ENCODE assay signal across 13 cellular contexts in the genomic region with DNA sequence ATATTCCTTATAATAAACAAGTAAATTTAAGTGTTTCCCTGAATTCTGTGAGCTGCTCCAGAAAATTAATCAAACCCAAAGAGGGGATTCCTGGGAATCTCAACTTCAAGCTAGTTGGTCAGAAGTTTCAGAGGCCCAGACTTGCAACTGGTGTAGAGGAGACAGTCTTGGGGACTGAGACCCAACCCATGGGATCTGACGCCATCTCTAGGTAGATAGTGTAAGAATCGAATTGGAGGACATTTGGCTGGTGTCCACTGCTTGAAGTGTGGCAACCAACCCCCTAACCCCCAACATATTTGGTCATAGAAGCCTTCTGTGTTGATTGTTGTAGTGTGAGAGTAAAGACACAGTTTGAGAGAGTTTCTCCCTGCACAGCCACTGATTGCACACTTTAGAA.
DNase-seq lines count a peak whose midpoint lies in the region; ATAC-seq, FAIRE-seq and TF ChIP-seq lines count a peak whose summit lies in the region.
"Had no signal": no experiment of that assay in that cellular context is flagged by ENCODE, and none has a peak within 500 bp of the region (broad histone marks: within the 10 kb centered on the region; RNA-seq: fewer than 3 reads in every experiment).

No MANE protein-coding gene starts in this region.

- CTCF ChIA-PET in activated CD8-positive, alpha-beta T cell treated with anti-CD3 and anti-CD28 coated beads for 36 hours (lab: Charles Lee) = interaction anchor here (0.7 kb wide), 1 partner anchor 94 kb away, joined by 3 read pairs; no protein-coding TSS in a partner anchor
- CTCF ChIA-PET in activated CD8-positive, alpha-beta T cell treated with anti-CD3 and anti-CD28 coated beads, Interleukin-2, amount 10 ng/mL, durations not matched to agents 7 days and 5 days (lab: Charles Lee) = interaction anchor here (1.1 to 2.3 kb wide), 7 partner anchors 10 to 90 kb away, joined by 3 to 10 read pairs (median 6); no protein-coding TSS in a partner anchor
- CTCF ChIA-PET in PC-3 (lab: Charles Lee) = no interaction called here
- CTCF ChIA-PET in endothelial cell of umbilical vein (lab: Charles Lee) = interaction anchor here (0.8 to 2.5 kb wide), 7 partner anchors 17 to 314 kb away, joined by 3 to 8 read pairs (median 4); no protein-coding TSS in a partner anchor

- DNase-seq in activated CD8-positive, alpha-beta T cell treated with anti-CD3 and anti-CD28 coated beads for 36 hours = peak; percentile 20
- no peak for DNase-seq in activated CD8-positive, alpha-beta T cell treated with anti-CD3 and anti-CD28 coated beads, Interleukin-2, amount 10 ng/mL, durations not matched to agents 7 days and 5 days
- DNase-seq in PC-3 (peak; percentile 21), endothelial cell of umbilical vein (ENCODE audit: low read depth, low spot score) (no peak), tibial artery (no peak), DMS79 treated with DMSO at 0.1 percent for 48 hours (lab: John Stamatoyannopoulos, UW) (no peak), NCI-H2227 treated with DMSO at 0.1 percent for 48 hours (lab: John Stamatoyannopoulos, UW) (no peak), epidermal melanocyte (ENCODE audit: insufficient read length, low spot score) (no peak)
- DNase-seq: DMS 273 treated with DMSO at 0.1 percent for 48 hours; GOT3; NK-92 treated with Interleukin-12 subunit alpha and Interleukin-12 subunit beta, amount 100 ng/mL, for 24 hours had no signal

- H3K27me3 ChIP-seq in PC-3 (ENCODE audit: low read length) = no peaks in the 10 kb centered on the region
- no peaks in the 10 kb centered on the region for H3K27me3 ChIP-seq in endothelial cell of umbilical vein (ENCODE audit: control insufficient read depth in 2 of 2, insufficient read depth in 2 of 2, low read length in 2 of 2)
- no peaks in the 10 kb centered on the region for H3K27me3 ChIP-seq in tibial artery

- POLR2A ChIA-PET in activated CD8-positive, alpha-beta T cell treated with anti-CD3 and anti-CD28 coated beads for 36 hours (lab: Charles Lee) = interaction anchor here (0.6 kb wide), 1 partner anchor 172 kb away, joined by 4 read pairs; no protein-coding TSS in a partner anchor
- POLR2A ChIA-PET in activated CD8-positive, alpha-beta T cell treated with anti-CD3 and anti-CD28 coated beads, Interleukin-2, amount 10 ng/mL, durations not matched to agents 7 days and 5 days (lab: Charles Lee) = no interaction called here
- POLR2A ChIA-PET in PC-3 (lab: Charles Lee; ENCODE audit: unreplicated experiment) (no interaction called here), endothelial cell of umbilical vein (lab: Charles Lee) (no interaction called here)

- H3K9me3 ChIP-seq in PC-3 (ENCODE audit: low read length) = no peaks in the 10 kb centered on the region
- no peaks in the 10 kb centered on the region for H3K9me3 ChIP-seq in endothelial cell of umbilical vein (replicated peaks; ENCODE audit: control insufficient read depth, insufficient read depth, low read length)
- no peaks in the 10 kb centered on the region for H3K9me3 ChIP-seq in tibial artery

- H3K27ac Mint-ChIP-seq in activated CD8-positive, alpha-beta T cell treated with anti-CD3 and anti-CD28 coated beads for 36 hours = no peak overlapping the region
- no peak overlapping the region for H3K27ac Mint-ChIP-seq in activated CD8-positive, alpha-beta T cell treated with anti-CD3 and anti-CD28 coated beads, Interleukin-2, amount 10 ng/mL, durations not matched to agents 7 days and 5 days

- peak; percentile 39 for ATAC-seq in activated CD8-positive, alpha-beta T cell treated with anti-CD3 and anti-CD28 coated beads for 36 hours
- ATAC-seq in activated CD8-positive, alpha-beta T cell treated with anti-CD3 and anti-CD28 coated beads, Interleukin-2, amount 10 ng/mL, durations not matched to agents 7 days and 5 days = no peak
- no peak for ATAC-seq in PC-3

- H2AFZ ChIP-seq in PC-3 (ENCODE audit: low read length) (peak overlapping the region; percentile 46; the same call in 1 of the 2 replicates), endothelial cell of umbilical vein (ENCODE audit: low read depth, low read length) (no peak overlapping the region)

- no peak for TF ChIP-seq CTCF in activated CD8-positive, alpha-beta T cell treated with anti-CD3 and anti-CD28 coated beads for 36 hours (IDR thresholded peaks at IDR 0.05)
- no peak for TF ChIP-seq CTCF in PC-3 (conservative IDR thresholded peaks at IDR 0.05; ENCODE audit: low read depth, low read length)
- no peak for TF ChIP-seq CTCF in endothelial cell of umbilical vein (IDR thresholded peaks at IDR 0.05; ENCODE audit: extremely low read depth in 1 of 2, insufficient read depth in 1 of 2, low read depth in 1 of 2, low read length in 2 of 2)
- no peak for TF ChIP-seq CTCF in tibial artery (IDR thresholded peaks at IDR 0.05)

- H3K36me3 ChIP-seq in PC-3 (ENCODE audit: low read depth, low read length) = no peaks in the 10 kb centered on the region
- H3K36me3 ChIP-seq in endothelial cell of umbilical vein (ENCODE audit: control insufficient read depth in 2 of 2, extremely low read depth in 1 of 2, insufficient read depth in 2 of 2, low read length in 2 of 2) = no peaks in the 10 kb centered on the region
- H3K36me3 ChIP-seq in tibial artery = no peaks in the 10 kb centered on the region

- TF ChIP-seq POLR2A in endothelial cell of umbilical vein (IDR thresholded peaks at IDR 0.05; ENCODE audit: low read depth, low read length) = no peak

- FAIRE-seq in endothelial cell of umbilical vein (lab: Jason Lieb, UNC) = no peak
- FAIRE-seq: urothelium cell line had no signal

- H3K27me3 Mint-ChIP-seq in activated CD8-positive, alpha-beta T cell treated with anti-CD3 and anti-CD28 coated beads for 36 hours = peaks cover 5% of the 10 kb centered on the region
- no peaks in the 10 kb centered on the region for H3K27me3 Mint-ChIP-seq in activated CD8-positive, alpha-beta T cell treated with anti-CD3 and anti-CD28 coated beads, Interleukin-2, amount 10 ng/mL, durations not matched to agents 7 days and 5 days (ENCODE audit: low read depth)

- no peaks in the 10 kb centered on the region for H3K9me1 ChIP-seq in endothelial cell of umbilical vein (replicated peaks; ENCODE audit: control insufficient read depth, extremely low read depth, insufficient read depth, low read length)

- H3K4me2 ChIP-seq in PC-3 (ENCODE audit: low read length) = peak overlapping the region; percentile 31; the same call in 1 of the 2 replicates
- peak overlapping the region; percentile 24 for H3K4me2 ChIP-seq in endothelial cell of umbilical vein (ENCODE audit: insufficient read depth, low read length)

- H3F3A ChIP-seq in PC-3 (ENCODE audit: low read length, unreplicated experiment) = peaks cover 14% of the 10 kb centered on the region

- H3K79me2 ChIP-seq in PC-3 (ENCODE audit: low read length) = no peaks in the 10 kb centered on the region
- no peaks in the 10 kb centered on the region for H3K79me2 ChIP-seq in endothelial cell of umbilical vein (ENCODE audit: control insufficient read depth, insufficient read depth, low read length)

- dilution Hi-C loops in endothelial cell of umbilical vein (cut with MboI; ENCODE audit: extremely low pct_ligation_motif_present, low sequenced_read_pairs) = no loop called here

- H4K20me1 ChIP-seq in PC-3 (ENCODE audit: low read length) (no peaks in the 10 kb centered on the region), endothelial cell of umbilical vein (replicated peaks; ENCODE audit: control insufficient read depth, extremely low read depth, insufficient read depth, low read length) (no peaks in the 10 kb centered on the region)

- H3K27ac ChIP-seq in PC-3 (ENCODE audit: low read length) (peak overlapping the region; percentile 81), endothelial cell of umbilical vein (ENCODE audit: insufficient read depth, low read depth, low read length) (no peak overlapping the region), tibial artery (peak overlapping the region; percentile 49 to 83)

- no peaks in the 10 kb centered on the region for H3K9me3 Mint-ChIP-seq in activated CD8-positive, alpha-beta T cell treated with anti-CD3 and anti-CD28 coated beads for 36 hours
- H3K9me3 Mint-ChIP-seq in activated CD8-positive, alpha-beta T cell treated with anti-CD3 and anti-CD28 coated beads, Interleukin-2, amount 10 ng/mL, durations not matched to agents 7 days and 5 days (ENCODE audit: insufficient read depth) = no peaks in the 10 kb centered on the region

- H3K4me3 ChIP-seq in PC-3 (ENCODE audit: low read length) (no peak overlapping the region), endothelial cell of umbilical vein (replicated peaks in 1 of 3; ENCODE audit: insufficient read depth in 1 of 3, low read depth in 1 of 3, low read length in 3 of 3) (no peak overlapping the region), tibial artery (no peak overlapping the region)

- BruUV-seq in PC-3 (replicated peaks; lab: Mats Ljungman, UMichigan) (TSS peak; percentile 47), endothelial cell of umbilical vein (replicated peaks; lab: Mats Ljungman, UMichigan) (no TSS peak)

- intact Hi-C loops in activated CD8-positive, alpha-beta T cell treated with anti-CD3 and anti-CD28 coated beads for 36 hours (cut with micrococcal nuclease) = no loop called here
- intact Hi-C loops in PC-3 (cut with micrococcal nuclease) = loop anchor here (2.0 to 10.0 kb wide), 2 partner anchors 37 to 321 kb away; no protein-coding TSS in a partner anchor
- intact Hi-C loops in endothelial cell of umbilical vein (cut with micrococcal nuclease) = loop anchor here (2.0 to 10.0 kb wide), 4 partner anchors 37 to 401 kb away; partner anchors contain the start of gene GMNN
- intact Hi-C loops in tibial artery (cut with DNase I; ENCODE audit: low total_unique reads) = loop anchor here (5.0 kb wide), 1 partner anchor 38 kb away; no protein-coding TSS in a partner anchor

- no peak overlapping the region for H3K4me3 Mint-ChIP-seq in activated CD8-positive, alpha-beta T cell treated with anti-CD3 and anti-CD28 coated beads for 36 hours
- no peak overlapping the region for H3K4me3 Mint-ChIP-seq in activated CD8-positive, alpha-beta T cell treated with anti-CD3 and anti-CD28 coated beads, Interleukin-2, amount 10 ng/mL, durations not matched to agents 7 days and 5 days
- H3K4me3 Mint-ChIP-seq: neural crest cell had no signal

- 0 out of 2 replicates have a peak overlapping the region, but pooled peaks have one; percentile 6 for H3K9ac ChIP-seq in PC-3 (ENCODE audit: low read length)
- no peak overlapping the region for H3K9ac ChIP-seq in endothelial cell of umbilical vein (replicated peaks; ENCODE audit: extremely low read depth, insufficient read depth, low read length)

- H3K9me2 ChIP-seq in PC-3 (replicated peaks; ENCODE audit: low read length) = no peaks in the 10 kb centered on the region

- no peaks in the 10 kb centered on the region for H3K36me3 Mint-ChIP-seq in activated CD8-positive, alpha-beta T cell treated with anti-CD3 and anti-CD28 coated beads for 36 hours (ENCODE audit: low read depth)
- H3K36me3 Mint-ChIP-seq in activated CD8-positive, alpha-beta T cell treated with anti-CD3 and anti-CD28 coated beads, Interleukin-2, amount 10 ng/mL, durations not matched to agents 7 days and 5 days (ENCODE audit: low read depth) = no peaks in the 10 kb centered on the region

- peaks cover 63% of the 10 kb centered on the region for H3K4me1 ChIP-seq in PC-3 (ENCODE audit: insufficient read depth, low read length)
- peaks cover 41% of the 10 kb centered on the region for H3K4me1 ChIP-seq in endothelial cell of umbilical vein (ENCODE audit: control insufficient read depth, extremely low read depth, insufficient read depth, low read length)
- H3K4me1 ChIP-seq in tibial artery = peaks cover 0 to 85% (median 42%) of the 10 kb centered on the region in 4 donors

- H3K4me1 Mint-ChIP-seq in activated CD8-positive, alpha-beta T cell treated with anti-CD3 and anti-CD28 coated beads for 36 hours (ENCODE audit: low read depth) = peaks cover 49% of the 10 kb centered on the region
- H3K4me1 Mint-ChIP-seq in activated CD8-positive, alpha-beta T cell treated with anti-CD3 and anti-CD28 coated beads, Interleukin-2, amount 10 ng/mL, durations not matched to agents 7 days and 5 days (ENCODE audit: low read depth) = peaks cover 47% of the 10 kb centered on the region
- H3K4me1 Mint-ChIP-seq: neural crest cell had no signal

Comparison
In these comparisons a context has a peak if more than half of its experiments do, and no peak if none do; other contexts are left out.
1. DNase-seq: peak in activated CD8-positive, alpha-beta T cell treated with anti-CD3 and anti-CD28 coated beads for 36 hours (single experiment) and PC-3 (single experiment); none in activated CD8-positive, alpha-beta T cell treated with anti-CD3 and anti-CD28 coated beads, Interleukin-2, amount 10 ng/mL, durations not matched to agents 7 days and 5 days (single experiment), endothelial cell of umbilical vein (single experiment), tibial artery (0 of 2), DMS79 treated with DMSO at 0.1 percent for 48 hours (single experiment), NCI-H2227 treated with DMSO at 0.1 percent for 48 hours (single experiment) and epidermal melanocyte (single experiment).